In genomic region chr10:124975977-124976514, GRCh38 we compare ENCODE assay signal across 10 cellular contexts. TPM values are rescaled to one million over a fixed set of nuclear protein-coding genes. Genes with fewer than 3 reads are reported as not detected.
DNase-seq lines count a peak whose midpoint lies in the region; ATAC-seq and TF ChIP-seq lines count a peak whose summit lies in the region.
"Had no signal": no experiment of that assay in that cellular context is flagged by ENCODE, and none has a peak within 500 bp of the region (broad histone marks: within the 10 kb centered on the region; RNA-seq: fewer than 3 reads in every experiment).

No MANE protein-coding gene starts in this region.

- peaks cover 67 to 76% of the 10 kb centered on the region in 2 donors for H3K36me3 Mint-ChIP-seq in CD14-positive monocyte

- H3K4me1 Mint-ChIP-seq in CD14-positive monocyte, result peaks cover 11% of the 10 kb centered on the region

- H3K4me3 Mint-ChIP-seq in CD14-positive monocyte, result no peak overlapping the region

- peaks cover 0 to 2% (median 0%) of the 10 kb centered on the region in 3 donors for H3K27me3 Mint-ChIP-seq in CD14-positive monocyte (ENCODE audit: low read depth in 3 of 3)

- intact Hi-C loops in CD14-positive monocyte (cut with micrococcal nuclease), result no loop called here

- peak; percentile 69 for ATAC-seq in GM19324 (IDR thresholded peaks at IDR 0.05; ENCODE audit: low FRiP score, unreplicated experiment)
- ATAC-seq in HG02943 (IDR thresholded peaks at IDR 0.05; ENCODE audit: low read depth, unreplicated experiment), result peak; percentile 74

- no peaks in the 10 kb centered on the region for H3K9me3 Mint-ChIP-seq in CD14-positive monocyte

- DNase-seq in amniotic epithelial cell (ENCODE audit: low read depth) (peak; percentile 13), renal cortical epithelial cell (ENCODE audit: low read depth) (peak; percentile 17), NCI-H1105 treated with DMSO at 0.1 percent for 48 hours (lab: John Stamatoyannopoulos, UW) (no peak), KG1 (lab: John Stamatoyannopoulos, UW) (no peak), CD14-positive monocyte (ENCODE audit: low spot score) (no peak)
- DNase-seq: activated CD4-positive, alpha-beta T cell treated with anti-CD3 and anti-CD28 coated beads, Interleukin-2, amount 50 U/mL, for 48 hours; cerebellar nuclear complex; NCI-H1694 treated with DMSO at 0.1 percent for 48 hours had no signal

- H3K27ac Mint-ChIP-seq in CD14-positive monocyte, result peak overlapping the region in 3 of 7 donors; percentile 32 to 76 (median 55)

- TF ChIP-seq CTCF in CD14-positive monocyte (IDR thresholded peaks at IDR 0.05), result no peak

RNA-seq across cellular contexts. Expression of gene ZRANB1, which starts 34.1 kb away (rescaled TPM):
- 24.1 and 27.2 TPM in 2 replicates for total RNA-seq in renal cortical epithelial cell
- polyA plus RNA-seq in CD14-positive monocyte, result 1 to 10 TPM; 2.7 to 3.1 TPM

Comparison
In these comparisons a context has a peak if more than half of its experiments do, and no peak if none do; other contexts are left out.
1. DNase-seq: peak in amniotic epithelial cell (single experiment) and renal cortical epithelial cell (single experiment); none in NCI-H1105 treated with DMSO at 0.1 percent for 48 hours (single experiment), KG1 (single experiment) and CD14-positive monocyte (single experiment).